8 cellular contexts compared by ENCODE assay signal in the genomic region with DNA sequence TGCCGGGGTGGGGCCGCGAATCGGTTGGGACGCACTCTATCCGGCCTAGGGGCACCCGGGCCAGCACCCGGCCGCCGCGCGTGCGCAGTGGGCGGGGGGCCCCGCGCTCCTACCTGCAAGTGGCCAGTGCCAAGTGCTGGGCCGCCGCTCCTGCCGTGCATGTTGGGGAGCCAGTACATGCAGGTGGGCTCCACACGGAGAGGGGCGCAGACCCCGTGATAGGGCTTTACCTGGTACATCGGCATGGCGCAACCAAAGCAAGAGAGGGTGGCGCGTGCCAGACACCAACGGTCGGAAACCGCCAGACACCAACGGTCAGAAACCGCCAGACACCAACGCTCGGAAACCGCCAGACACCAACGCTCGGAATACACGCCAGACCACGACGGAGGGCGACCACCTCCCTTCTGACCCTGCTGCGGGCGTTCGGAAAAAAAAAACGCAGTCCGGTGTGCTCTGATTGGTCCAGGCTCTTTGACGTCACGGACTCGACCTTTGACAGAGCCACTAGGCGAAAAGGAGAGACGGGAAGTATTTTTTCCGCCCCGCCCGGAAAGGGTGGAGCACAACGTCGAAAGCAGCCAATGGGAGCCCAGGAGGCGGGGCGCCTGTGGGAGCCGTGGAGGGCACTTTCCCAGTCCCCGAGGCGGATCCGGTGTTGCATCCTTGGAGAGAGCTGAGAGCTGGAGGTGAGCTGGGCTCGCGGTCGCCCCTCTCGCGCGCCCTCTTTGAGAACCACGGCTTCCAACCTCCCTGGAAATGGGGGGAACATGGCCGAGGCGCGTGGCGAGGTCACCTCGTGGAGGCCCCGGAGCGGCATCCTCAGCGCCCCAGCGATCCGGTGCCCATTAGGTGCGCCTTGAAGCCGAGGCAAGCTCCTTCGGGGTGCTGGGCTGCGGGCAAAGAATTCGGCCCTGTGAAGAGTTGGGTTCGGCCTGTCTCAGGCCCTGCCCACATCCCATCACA. TPM values are rescaled to one million over a fixed set of nuclear protein-coding genes. Genes with fewer than 3 reads are reported as not detected.
DNase-seq lines count a peak whose midpoint lies in the region; ATAC-seq and TF ChIP-seq lines count a peak whose summit lies in the region.
"Not testable (repeated sequence)": the region's sequence is repeated elsewhere in the genome, so short reads cannot be mapped to it uniquely, and the experiment has no call there.

No MANE protein-coding gene starts in this region.

- H3K27me3 ChIP-seq in SU-DHL-6 (ENCODE audit: low read length): not testable (repeated sequence)

- H3K36me3 ChIP-seq in SU-DHL-6 (ENCODE audit: low read length): not testable (repeated sequence)

- not testable (repeated sequence) for H3K9me3 Mint-ChIP-seq in activated naive CD4-positive, alpha-beta T cell treated with anti-CD3 and anti-CD28 coated beads, Interleukin-2, amount 50 U/mL, for 72 hours

- ATAC-seq in HG02678 (IDR thresholded peaks at IDR 0.05; ENCODE audit: unreplicated experiment): peak; percentile 66
- peak; percentile 83 to 84 for ATAC-seq in activated naive CD4-positive, alpha-beta T cell treated with anti-CD3 and anti-CD28 coated beads, Interleukin-2, amount 50 U/mL, for 72 hours
- ATAC-seq in stimulated activated naive CD8-positive, alpha-beta T cell treated with anti-CD3 and anti-CD28 coated beads, Interleukin-15, Interleukin-2, amounts not matched to agents 100 U/mL and 50 U/mL, for 24 hours: peak; percentile 88

- H4K20me1 ChIP-seq in SU-DHL-6 (ENCODE audit: low read depth, low read length): not testable (repeated sequence)

- H3K79me2 ChIP-seq in SU-DHL-6 (ENCODE audit: insufficient read depth, low read length): not testable (repeated sequence)

- H3F3A ChIP-seq in SU-DHL-6 (ENCODE audit: insufficient read depth): not testable (repeated sequence)

- H3K9me3 ChIP-seq in SU-DHL-6 (ENCODE audit: insufficient read depth, low read length): not testable (repeated sequence)

- peak overlapping the region; percentile 35 for H3K4me2 ChIP-seq in SU-DHL-6 (ENCODE audit: low read depth, low read length, poor library complexity, severe bottlenecking)

- H3K9me2 ChIP-seq in SU-DHL-6 (replicated peaks; ENCODE audit: insufficient read depth, low read length): not testable (repeated sequence)

- H3K36me3 Mint-ChIP-seq in activated naive CD4-positive, alpha-beta T cell treated with anti-CD3 and anti-CD28 coated beads, Interleukin-2, amount 50 U/mL, for 72 hours: not testable (repeated sequence)

- peak overlapping the region; percentile 76 for H3K27ac ChIP-seq in SU-DHL-6 (ENCODE audit: low read depth, low read length)

- TF ChIP-seq CTCF in SU-DHL-6 (IDR thresholded peaks at IDR 0.05; ENCODE audit: insufficient read depth, low read length, poor library complexity, severe bottlenecking): not testable (repeated sequence)

- DNase-seq in ELR (ENCODE audit: low read depth) (peak; percentile 82), NCI-H146 (lab: John Stamatoyannopoulos, UW) (peak; percentile 65), glomerular endothelial cell (ENCODE audit: extremely low read depth, low read depth, low spot score) (peak; percentile 3), occipital lobe (lab: John Stamatoyannopoulos, UW) (peak; percentile 75)
- peak; percentile 81 to 94 for DNase-seq in activated naive CD4-positive, alpha-beta T cell treated with anti-CD3 and anti-CD28 coated beads, Interleukin-2, amount 50 U/mL, for 72 hours (ENCODE audit: low spot score in 2 of 2)
- DNase-seq in stimulated activated naive CD8-positive, alpha-beta T cell treated with anti-CD3 and anti-CD28 coated beads, Interleukin-15, Interleukin-2, amounts not matched to agents 100 U/mL and 50 U/mL, for 24 hours: peak; percentile 82

- peak overlapping the region; percentile 60 for H3K4me3 ChIP-seq in SU-DHL-6 (ENCODE audit: insufficient read depth, low read length, poor library complexity, severe bottlenecking)

- H3K27ac Mint-ChIP-seq in activated naive CD4-positive, alpha-beta T cell treated with anti-CD3 and anti-CD28 coated beads, Interleukin-2, amount 50 U/mL, for 72 hours: peak overlapping the region; percentile 60 to 79

- H2AFZ ChIP-seq in SU-DHL-6 (ENCODE audit: low read depth, low read length, severe bottlenecking): not testable (repeated sequence)

- H3K9ac ChIP-seq in SU-DHL-6 (ENCODE audit: low read length): peak overlapping the region; percentile 70

RNA-seq across cellular contexts. Expression of gene GTF2IRD2, which starts 39.0 kb away (rescaled TPM):
- total RNA-seq in activated naive CD4-positive, alpha-beta T cell treated with anti-CD3 and anti-CD28 coated beads, Interleukin-2, amount 50 U/mL, for 72 hours: 1 to 10 TPM; 1.1 to 6.2 TPM
- total RNA-seq in glomerular endothelial cell (1.8 and 3.9 TPM in 2 replicates), occipital lobe (51.0 TPM)

Comparison
In these comparisons a context has a peak if more than half of its experiments do, and no peak if none do; other contexts are left out.
1. Peak in every context shown above with its lines: DNase-seq, ATAC-seq, H3K4me3 ChIP-seq and H3K27ac ChIP-seq.
2. DNase-seq: peak in every context shown above with its lines; median percentile 88 in activated naive CD4-positive, alpha-beta T cell treated with anti-CD3 and anti-CD28 coated beads, Interleukin-2, amount 50 U/mL, for 72 hours; 82 in ELR; 82 in stimulated activated naive CD8-positive, alpha-beta T cell treated with anti-CD3 and anti-CD28 coated beads, Interleukin-15, Interleukin-2, amounts not matched to agents 100 U/mL and 50 U/mL, for 24 hours; 75 in occipital lobe; 65 in NCI-H146; 3 in glomerular endothelial cell.